26 cellular contexts compared by ENCODE assay signal in genomic region chr4:142040043-142040442, GRCh38.
DNase-seq lines count a peak whose midpoint lies in the region; ATAC-seq and TF ChIP-seq lines count a peak whose summit lies in the region.
"Had no signal": no experiment of that assay in that cellular context is flagged by ENCODE, and none has a peak within 500 bp of the region (broad histone marks: within the 10 kb centered on the region; RNA-seq: fewer than 3 reads in every experiment).

No MANE protein-coding gene starts in this region.

- no peak for TF ChIP-seq CTCF in upper lobe of left lung (IDR thresholded peaks at IDR 0.05)

- 66 to 83% methylated on average over 3 of the region's 3 CpGs for WGBS in upper lobe of left lung, 2 donors

- TF ChIP-seq POLR2A in GM18505 (IDR thresholded peaks at IDR 0.05; ENCODE audit: borderline replicate concordance, extremely low read depth, insufficient read depth, insufficient read length), result no peak
- no peak for TF ChIP-seq POLR2A in upper lobe of left lung (IDR thresholded peaks at IDR 0.05)

- H3K36me3 Mint-ChIP-seq in CD8-positive, alpha-beta memory T cell, result peaks cover 0 to 30% (median 9%) of the 10 kb centered on the region in 3 donors
- H3K36me3 Mint-ChIP-seq: memory B cell had no signal

- H3K4me3 Mint-ChIP-seq in CD8-positive, alpha-beta memory T cell, result no peak overlapping the region
- H3K4me3 Mint-ChIP-seq: memory B cell; naive thymus-derived CD4-positive, alpha-beta T cell had no signal

- POLR2A ChIA-PET in CD8-positive, alpha-beta memory T cell (lab: Charles Lee), result no interaction called here

- no peaks in the 10 kb centered on the region for H3K4me1 ChIP-seq in CD8-positive, alpha-beta memory T cell (ENCODE audit: insufficient read depth, low read length)
- no peaks in the 10 kb centered on the region for H3K4me1 ChIP-seq in upper lobe of left lung

- peak overlapping the region in 5 of 8 donors; percentile 3 to 53 (median 21) for H3K27ac Mint-ChIP-seq in CD8-positive, alpha-beta memory T cell
- H3K27ac Mint-ChIP-seq: memory B cell had no signal

- no peaks in the 10 kb centered on the region for H3K36me3 ChIP-seq in CD8-positive, alpha-beta memory T cell (ENCODE audit: insufficient read depth, low read length)
- no peaks in the 10 kb centered on the region for H3K36me3 ChIP-seq in upper lobe of left lung
- H3K36me3 ChIP-seq: brain microvascular endothelial cell, ovary had no signal

- no peaks in the 10 kb centered on the region for H3K27me3 Mint-ChIP-seq in CD8-positive, alpha-beta memory T cell
- H3K27me3 Mint-ChIP-seq: naive thymus-derived CD4-positive, alpha-beta T cell had no signal

- ATAC-seq in GM18505 (IDR thresholded peaks at IDR 0.05; ENCODE audit: unreplicated experiment) (no peak), upper lobe of left lung (ENCODE audit: low FRiP score in 2 of 2) (no peak)
- ATAC-seq: HepG2; naive thymus-derived CD4-positive, alpha-beta T cell; right cardiac atrium had no signal

- no peaks in the 10 kb centered on the region for H3K27me3 ChIP-seq in CD8-positive, alpha-beta memory T cell (ENCODE audit: insufficient read depth, low read length, poor library complexity, severe bottlenecking)
- H3K27me3 ChIP-seq in upper lobe of left lung, result no peaks in the 10 kb centered on the region
- H3K27me3 ChIP-seq: brain microvascular endothelial cell, ovary had no signal

- H3K9me3 ChIP-seq in CD8-positive, alpha-beta memory T cell (ENCODE audit: low read length), result no peaks in the 10 kb centered on the region
- H3K9me3 ChIP-seq in upper lobe of left lung, result no peaks in the 10 kb centered on the region
- H3K9me3 ChIP-seq: ovary had no signal

- H3K27ac ChIP-seq in CD8-positive, alpha-beta memory T cell (ENCODE audit: low read depth, low read length), result no peak overlapping the region
- no peak overlapping the region for H3K27ac ChIP-seq in upper lobe of left lung
- H3K27ac ChIP-seq: 22Rv1, brain microvascular endothelial cell, coronary artery, HL-60, ovary had no signal

- TF ChIP-seq EP300 in upper lobe of left lung (IDR thresholded peaks at IDR 0.05), result no peak

- no peaks in the 10 kb centered on the region for H3K9me3 Mint-ChIP-seq in CD8-positive, alpha-beta memory T cell
- H3K9me3 Mint-ChIP-seq: naive thymus-derived CD4-positive, alpha-beta T cell had no signal

- CTCF ChIA-PET in CD8-positive, alpha-beta memory T cell (lab: Charles Lee), result interaction anchor here (1.6 kb wide), 1 partner anchor 10 kb away, joined by 4 read pairs; no protein-coding TSS in a partner anchor

- H3K4me1 Mint-ChIP-seq in CD8-positive, alpha-beta memory T cell, result peaks cover 28 to 58% (median 52%) of the 10 kb centered on the region in 3 donors
- H3K4me1 Mint-ChIP-seq: memory B cell had no signal

- H3K4me3 ChIP-seq in CD8-positive, alpha-beta memory T cell (ENCODE audit: low read length), result no peak overlapping the region
- H3K4me3 ChIP-seq in upper lobe of left lung, result no peak overlapping the region
- H3K4me3 ChIP-seq: coronary artery, ovary had no signal

- DNase-seq in NCI-H82 (lab: John Stamatoyannopoulos, UW) (peak; percentile 2), NCI-H82 treated with DMSO at 0.1 percent for 48 hours (lab: John Stamatoyannopoulos, UW; ENCODE audit: unreplicated experiment) (no peak), SK-N-DZ (ENCODE audit: low spot score) (peak; percentile 68), islet precursor cell (peak; percentile 60), SKM-1 (lab: John Stamatoyannopoulos, UW; ENCODE audit: unreplicated experiment) (no peak), upper lobe of left lung (no peak)
- DNase-seq in CD8-positive, alpha-beta memory T cell, result no peak
- DNase-seq: AML-193; brain microvascular endothelial cell; COR-L47; DMS79 treated with DMSO at 0.1 percent for 48 hours; naive thymus-derived CD4-positive, alpha-beta T cell; NCI-H2081 treated with DMSO at 0.1 percent for 48 hours; NCI-H446 treated with DMSO at 0.1 percent for 48 hours; ovary; right cardiac atrium; RPMI8226; stimulated activated CD4-positive, alpha-beta T cell treated with anti-CD3 and anti-CD28 coated beads, Interleukin-4, amount 100 ng/mL, for 24 hours; stimulated activated naive CD4-positive, alpha-beta T cell treated with Interleukin-2 at 50 U/mL for 16 hours; SW 1271 had no signal

Comparison
In these comparisons a context has a peak if more than half of its experiments do, and no peak if none do; other contexts are left out.
1. DNase-seq: peak in NCI-H82 (single experiment), SK-N-DZ (single experiment) and islet precursor cell (single experiment); none in NCI-H82 treated with DMSO at 0.1 percent for 48 hours (single experiment), CD8-positive, alpha-beta memory T cell (0 of 5), SKM-1 (single experiment) and upper lobe of left lung (0 of 2).